In the genomic region with DNA sequence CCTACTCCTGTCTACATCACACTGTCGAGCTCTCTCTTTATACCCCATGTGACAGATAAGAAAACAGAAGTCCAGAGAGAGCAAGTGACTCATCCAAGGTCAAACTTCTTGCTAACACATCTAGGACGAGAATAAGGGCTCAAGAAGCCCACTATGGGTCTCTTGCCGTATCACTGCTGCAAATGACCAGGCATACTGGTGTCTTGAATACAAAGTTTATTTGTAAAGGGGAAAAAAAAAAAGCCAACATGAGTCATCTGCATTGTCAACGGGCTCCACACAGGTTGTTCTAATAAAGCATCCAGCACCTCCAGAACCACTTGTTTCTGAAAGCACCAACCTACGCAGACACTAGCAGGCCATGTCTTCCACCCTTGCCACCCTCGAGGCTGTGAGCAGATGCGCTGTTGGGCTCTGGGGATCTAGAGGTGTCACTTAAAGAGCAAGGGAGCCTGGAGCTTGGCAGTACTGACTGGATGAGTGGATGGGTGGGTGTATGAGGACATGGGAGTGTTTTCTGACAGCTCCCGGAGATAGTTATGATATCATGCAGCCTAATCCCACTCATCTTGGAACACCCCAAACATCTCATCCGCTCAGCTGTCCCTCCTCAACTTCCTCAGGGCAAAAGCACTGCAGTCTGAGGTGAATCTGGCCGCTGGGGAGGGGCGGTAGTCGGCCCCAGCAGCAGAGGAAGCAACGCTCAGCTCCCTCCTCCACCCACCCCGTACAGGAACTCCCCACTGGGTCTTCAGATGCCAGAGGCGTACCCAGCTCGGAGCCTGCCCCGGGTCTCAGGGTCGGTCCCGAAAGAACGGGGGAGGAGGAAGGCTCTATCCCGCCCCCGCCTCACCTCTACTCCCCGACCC, we compare ENCODE assay signal across 8 cellular contexts.
A peak's percentile ranks its signal among the peaks of the same experiment; 100 is the strongest.
DNase-seq lines count a peak whose midpoint lies in the region; ATAC-seq and TF ChIP-seq lines count a peak whose summit lies in the region.

No MANE protein-coding gene starts in this region.

- H3K27ac ChIP-seq in muscle layer of duodenum (ENCODE audit: low read length) (peak overlapping the region; percentile 40), tibial artery (peak overlapping the region; percentile 92 to 96)

- peaks cover 5 to 17% of the 10 kb centered on the region in 2 donors for H3K4me1 ChIP-seq in muscle layer of duodenum (ENCODE audit: control insufficient read depth in 1 of 2, insufficient read depth in 2 of 2, low read length in 2 of 2)
- peaks cover 0 to 42% (median 28%) of the 10 kb centered on the region in 4 donors for H3K4me1 ChIP-seq in tibial artery

- H3K27me3 ChIP-seq in muscle layer of duodenum (ENCODE audit: low read depth, low read length) = no peaks in the 10 kb centered on the region
- H3K27me3 ChIP-seq in tibial artery = no peaks in the 10 kb centered on the region

- no peak for TF ChIP-seq CTCF in AG09309 (IDR thresholded peaks at IDR 0.05; ENCODE audit: control insufficient read depth, insufficient read depth, low read depth, low read length, missing control alignments)
- no peak for TF ChIP-seq CTCF in tibial artery (IDR thresholded peaks at IDR 0.05)

- ATAC-seq in GM18519 (IDR thresholded peaks at IDR 0.05; ENCODE audit: low FRiP score, unreplicated experiment) (peak; percentile 39), HG02970 (IDR thresholded peaks at IDR 0.05; ENCODE audit: low FRiP score, unreplicated experiment) (peak; percentile 38)

- intact Hi-C loops in tibial artery (cut with DNase I; ENCODE audit: low total_unique reads) = loop anchor here (2.0 to 5.0 kb wide), 2 partner anchors 120 to 307 kb away; partner anchors contain the start of gene CEP295

- H3K36me3 ChIP-seq in muscle layer of duodenum (ENCODE audit: control insufficient read depth in 1 of 2, insufficient read depth in 2 of 2, low read length in 2 of 2) = no peaks in the 10 kb centered on the region
- no peaks in the 10 kb centered on the region for H3K36me3 ChIP-seq in tibial artery

- H3K4me3 ChIP-seq in AG09309 (ENCODE audit: control insufficient read depth, low read depth, low read length) (peak overlapping the region; percentile 75), muscle layer of duodenum (ENCODE audit: low read depth in 1 of 2, low read length in 2 of 2) (peak overlapping the region; percentile 64 to 78), tibial artery (peak overlapping the region; percentile 94 to 95)

- no peaks in the 10 kb centered on the region for H3K9me3 ChIP-seq in muscle layer of duodenum (ENCODE audit: control insufficient read depth in 1 of 2, low read length in 2 of 2)
- H3K9me3 ChIP-seq in tibial artery = no peaks in the 10 kb centered on the region

- DNase-seq in AG09309 (ENCODE audit: low read depth) (no peak), NCI-H345 (lab: John Stamatoyannopoulos, UW) (peak; percentile 72), fibroblast of gingiva (ENCODE audit: low read depth) (peak; percentile 19), tibial artery (peak; percentile 36 to 69)
- DNase-seq in activated CD8-positive, alpha-beta memory T cell treated with anti-CD3 and anti-CD28 coated beads, Interleukin-2, amount 50 U/mL, for 48 hours = peak; percentile 67
